Comparison of ENCODE assay signal across 8 cellular contexts in the genomic region with DNA sequence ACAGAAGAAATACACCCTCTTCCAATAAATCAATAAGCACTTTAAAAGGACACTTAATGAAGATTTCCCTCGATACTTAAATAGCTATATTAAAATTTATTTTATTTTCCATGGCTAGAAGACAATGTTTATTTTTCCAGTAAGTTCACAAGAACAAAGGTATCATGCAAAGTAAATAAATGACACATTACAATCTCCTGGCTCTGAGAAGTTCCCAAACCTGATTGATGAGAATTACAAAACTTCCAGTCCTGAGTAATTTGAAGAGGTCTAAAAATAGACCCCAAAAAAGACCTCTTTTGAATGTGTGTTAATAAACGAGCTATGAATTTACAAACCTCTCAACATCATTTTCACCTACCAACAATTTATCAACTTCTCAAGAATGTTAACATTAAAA. TPM values are rescaled to one million over a fixed set of nuclear protein-coding genes. Genes with fewer than 3 reads are reported as not detected.
DNase-seq lines count a peak whose midpoint lies in the region; ATAC-seq and TF ChIP-seq lines count a peak whose summit lies in the region.

No MANE protein-coding gene starts in this region.

- DNase-seq in Calu3 (no peak), NB4 (ENCODE audit: low read depth) (no peak), NCI-H128 (lab: John Stamatoyannopoulos, UW; ENCODE audit: unreplicated experiment) (no peak), NCI-H1694 (lab: John Stamatoyannopoulos, UW) (no peak), SKM-1 treated with dmso at 0.1 percent for 144 hours (lab: John Stamatoyannopoulos, UW; ENCODE audit: unreplicated experiment) (no peak)
- no peak for DNase-seq in effector memory CD8-positive, alpha-beta T cell

- TF ChIP-seq POLR2A in NB4 (IDR thresholded peaks at IDR 0.05; ENCODE audit: extremely low read depth, insufficient read length), result no peak

- peaks cover 48% of the 10 kb centered on the region for H3K36me3 Mint-ChIP-seq in Calu3 (ENCODE audit: insufficient read depth, unreplicated experiment)
- peaks cover 9% of the 10 kb centered on the region for H3K36me3 Mint-ChIP-seq in effector memory CD8-positive, alpha-beta T cell (ENCODE audit: insufficient read depth)

- H3K9me3 ChIP-seq in neural cell (ENCODE audit: low read length), result no peaks in the 10 kb centered on the region

- peak overlapping the region; percentile 97 for H3K4me2 ChIP-seq in neural cell (ENCODE audit: low read length)

- TF ChIP-seq EP300 in neural cell (conservative IDR thresholded peaks at IDR 0.05; ENCODE audit: poor library complexity, severe bottlenecking), result no peak

- no peaks in the 10 kb centered on the region for H3K27me3 ChIP-seq in neural cell (ENCODE audit: insufficient read depth, low read depth, low read length)

- H3K9me2 ChIP-seq in neural cell (ENCODE audit: insufficient read depth, low read length), result no peaks in the 10 kb centered on the region

- no peaks in the 10 kb centered on the region for H3K9me3 Mint-ChIP-seq in Calu3 (ENCODE audit: low read depth, unreplicated experiment)
- H3K9me3 Mint-ChIP-seq in effector memory CD8-positive, alpha-beta T cell, result no peaks in the 10 kb centered on the region

- H3K4me3 Mint-ChIP-seq in Calu3 (ENCODE audit: low read depth, unreplicated experiment), result peak overlapping the region; percentile 86
- H3K4me3 Mint-ChIP-seq in effector memory CD8-positive, alpha-beta T cell, result peak overlapping the region; percentile 91 to 92

- no peak for TF ChIP-seq RAD21 in neural cell (conservative IDR thresholded peaks at IDR 0.05)

- H3F3A ChIP-seq in neural cell (ENCODE audit: insufficient read depth, low read length, poor library complexity, severe bottlenecking), result no peaks in the 10 kb centered on the region

- no peak overlapping the region for H3K9ac ChIP-seq in neural cell (ENCODE audit: low read length)

- no TSS peak for BruUV-seq in Calu3 (replicated peaks; lab: Mats Ljungman, UMichigan)

- CTCF ChIA-PET in Calu3 (lab: Charles Lee), result no interaction called here

- H3K79me2 ChIP-seq in neural cell (replicated peaks; ENCODE audit: insufficient read depth, low read length), result peaks cover 34% of the 10 kb centered on the region

- H4K20me1 ChIP-seq in neural cell (ENCODE audit: insufficient read depth), result no peaks in the 10 kb centered on the region

- H3K4me3 ChIP-seq in NB4 (ENCODE audit: low read depth, low read length) (peak overlapping the region; percentile 89), neural cell (ENCODE audit: low read length) (peak overlapping the region; percentile 85)

- no peak overlapping the region for H2AFZ ChIP-seq in neural cell (ENCODE audit: low read depth, low read length)

- H3K27ac ChIP-seq in neural cell (ENCODE audit: low read length), result no peak overlapping the region

- no peak for ATAC-seq in effector memory CD8-positive, alpha-beta T cell (replicated peaks)
- no peak for ATAC-seq in HG02884 (IDR thresholded peaks at IDR 0.05; ENCODE audit: unreplicated experiment)

- peaks cover 27% of the 10 kb centered on the region for H3K4me1 Mint-ChIP-seq in Calu3 (ENCODE audit: low read depth, unreplicated experiment)
- H3K4me1 Mint-ChIP-seq in effector memory CD8-positive, alpha-beta T cell (ENCODE audit: low read depth in 2 of 2), result peaks cover 12 to 25% of the 10 kb centered on the region in 2 donors

- H3K27ac Mint-ChIP-seq in Calu3 (ENCODE audit: unreplicated experiment), result peak overlapping the region; percentile 91
- H3K27ac Mint-ChIP-seq in effector memory CD8-positive, alpha-beta T cell, result peak overlapping the region in 1 of 2 donors; percentile 89

- no peaks in the 10 kb centered on the region for H3K36me3 ChIP-seq in neural cell (ENCODE audit: insufficient read depth, low read length)

- no peaks in the 10 kb centered on the region for H3K27me3 Mint-ChIP-seq in Calu3 (ENCODE audit: unreplicated experiment)
- H3K27me3 Mint-ChIP-seq in effector memory CD8-positive, alpha-beta T cell, result no peaks in the 10 kb centered on the region

- intact Hi-C loops in Calu3 (cut with micrococcal nuclease; ENCODE audit: unreplicated experiment), result loop anchor here (5.0 kb wide), 1 partner anchor 134 kb away; a partner anchor contains a TSS

- TF ChIP-seq CTCF in Calu3 (IDR thresholded peaks at IDR 0.05; ENCODE audit: unreplicated experiment) (no peak), NB4 (IDR thresholded peaks at IDR 0.05; ENCODE audit: low read depth, low read length) (no peak), neural cell (IDR thresholded peaks at IDR 0.05; ENCODE audit: poor library complexity, severe bottlenecking) (no peak)

TF ChIP-seq in neural cell, 6 proteins besides CTCF, POLR2A, EP300 and RAD21:
- TF ChIP-seq SMC3 (conservative IDR thresholded peaks at IDR 0.05; ENCODE audit: poor library complexity) (no peak), POLR2AphosphoS5 (IDR thresholded peaks at IDR 0.05) (no peak), EZH2 (IDR thresholded peaks at IDR 0.05; ENCODE audit: borderline replicate concordance, insufficient read depth, low read length, poor library complexity, severe bottlenecking) (no peak), TAF1 (IDR thresholded peaks at IDR 0.05; ENCODE audit: low read depth) (no peak), MXI1 (conservative IDR thresholded peaks at IDR 0.05; ENCODE audit: poor library complexity, severe bottlenecking) (no peak)
- TF ChIP-seq, protein P1, sequence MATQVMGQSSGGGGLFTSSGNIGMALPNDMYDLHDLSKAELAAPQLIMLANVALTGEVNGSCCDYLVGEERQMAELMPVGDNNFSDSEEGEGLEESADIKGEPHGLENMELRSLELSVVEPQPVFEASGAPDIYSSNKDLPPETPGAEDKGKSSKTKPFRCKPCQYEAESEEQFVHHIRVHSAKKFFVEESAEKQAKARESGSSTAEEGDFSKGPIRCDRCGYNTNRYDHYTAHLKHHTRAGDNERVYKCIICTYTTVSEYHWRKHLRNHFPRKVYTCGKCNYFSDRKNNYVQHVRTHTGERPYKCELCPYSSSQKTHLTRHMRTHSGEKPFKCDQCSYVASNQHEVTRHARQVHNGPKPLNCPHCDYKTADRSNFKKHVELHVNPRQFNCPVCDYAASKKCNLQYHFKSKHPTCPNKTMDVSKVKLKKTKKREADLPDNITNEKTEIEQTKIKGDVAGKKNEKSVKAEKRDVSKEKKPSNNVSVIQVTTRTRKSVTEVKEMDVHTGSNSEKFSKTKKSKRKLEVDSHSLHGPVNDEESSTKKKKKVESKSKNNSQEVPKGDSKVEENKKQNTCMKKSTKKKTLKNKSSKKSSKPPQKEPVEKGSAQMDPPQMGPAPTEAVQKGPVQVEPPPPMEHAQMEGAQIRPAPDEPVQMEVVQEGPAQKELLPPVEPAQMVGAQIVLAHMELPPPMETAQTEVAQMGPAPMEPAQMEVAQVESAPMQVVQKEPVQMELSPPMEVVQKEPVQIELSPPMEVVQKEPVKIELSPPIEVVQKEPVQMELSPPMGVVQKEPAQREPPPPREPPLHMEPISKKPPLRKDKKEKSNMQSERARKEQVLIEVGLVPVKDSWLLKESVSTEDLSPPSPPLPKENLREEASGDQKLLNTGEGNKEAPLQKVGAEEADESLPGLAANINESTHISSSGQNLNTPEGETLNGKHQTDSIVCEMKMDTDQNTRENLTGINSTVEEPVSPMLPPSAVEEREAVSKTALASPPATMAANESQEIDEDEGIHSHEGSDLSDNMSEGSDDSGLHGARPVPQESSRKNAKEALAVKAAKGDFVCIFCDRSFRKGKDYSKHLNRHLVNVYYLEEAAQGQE (IDR thresholded peaks at IDR 0.05; ENCODE audit: borderline replicate concordance), result no peak
TF ChIP-seq in neural cell: peak in this region for 0.

RNA-seq across cellular contexts. Expression of a gene that starts 1.5 kb away (rescaled TPM):
- 32.0 and 37.4 TPM in 2 replicates for total RNA-seq in Calu3 (2022)
- 91.3 and 95.6 TPM in 2 replicates for polyA plus RNA-seq in neural cell
- 114 and 126 TPM in 2 replicates for polyA minus RNA-seq in neural cell

RNA-seq across cellular contexts. Expression of a gene that starts 2.1 kb away (rescaled TPM):
- total RNA-seq in Calu3 (2022), result 7.2 and 8.0 TPM in 2 replicates
- polyA plus RNA-seq in neural cell, result 3.5 and 3.7 TPM in 2 replicates
- polyA minus RNA-seq in neural cell, result 2.2 and 4.6 TPM in 2 replicates

RNA-seq across cellular contexts. Expression of a gene that starts 49.7 kb away (rescaled TPM):
- 11.5 and 16.3 TPM in 2 replicates for total RNA-seq in Calu3 (2022)
- 54.0 and 77.1 TPM in 2 replicates for polyA plus RNA-seq in neural cell
- polyA minus RNA-seq in neural cell, result 79.9 TPM in 2 replicates
